ENCODE assay signal across 1 cellular context in genomic region chr16:4461250-4462085, GRCh38.
TF ChIP-seq lines count a peak whose summit lies in the region.

No MANE protein-coding gene starts in this region.

TF ChIP-seq in SK-N-SH, 30 proteins besides CTCF, POLR2A, EP300 and RAD21 (continued from another document):
- TF ChIP-seq GATA2 (CRISPR knock-in tag; IDR thresholded peaks at IDR 0.05) (no peak), RCOR1 (IDR thresholded peaks at IDR 0.05; ENCODE audit: low read length) (no peak), IRF3 (IDR thresholded peaks at IDR 0.05; ENCODE audit: low read depth, low read length) (no peak), YY1 (IDR thresholded peaks at IDR 0.05; ENCODE audit: low read depth) (no peak), USF2 (IDR thresholded peaks at IDR 0.05; ENCODE audit: borderline replicate concordance, low read depth, low read length) (no peak), FOXJ3 (CRISPR knock-in tag; IDR thresholded peaks at IDR 0.05) (no peak), MAX (IDR thresholded peaks at IDR 0.05; ENCODE audit: low read depth) (no peak)
